In genomic region chr4:173505924-173506779, GRCh38 we compare ENCODE assay signal across 1 cellular context.
TF ChIP-seq lines count a peak whose summit lies in the region.

No MANE protein-coding gene starts in this region.

TF ChIP-seq in WTC11, 78 proteins besides CTCF, POLR2A, EP300 and RAD21 (continued from another document):
- TF ChIP-seq, protein P1, sequence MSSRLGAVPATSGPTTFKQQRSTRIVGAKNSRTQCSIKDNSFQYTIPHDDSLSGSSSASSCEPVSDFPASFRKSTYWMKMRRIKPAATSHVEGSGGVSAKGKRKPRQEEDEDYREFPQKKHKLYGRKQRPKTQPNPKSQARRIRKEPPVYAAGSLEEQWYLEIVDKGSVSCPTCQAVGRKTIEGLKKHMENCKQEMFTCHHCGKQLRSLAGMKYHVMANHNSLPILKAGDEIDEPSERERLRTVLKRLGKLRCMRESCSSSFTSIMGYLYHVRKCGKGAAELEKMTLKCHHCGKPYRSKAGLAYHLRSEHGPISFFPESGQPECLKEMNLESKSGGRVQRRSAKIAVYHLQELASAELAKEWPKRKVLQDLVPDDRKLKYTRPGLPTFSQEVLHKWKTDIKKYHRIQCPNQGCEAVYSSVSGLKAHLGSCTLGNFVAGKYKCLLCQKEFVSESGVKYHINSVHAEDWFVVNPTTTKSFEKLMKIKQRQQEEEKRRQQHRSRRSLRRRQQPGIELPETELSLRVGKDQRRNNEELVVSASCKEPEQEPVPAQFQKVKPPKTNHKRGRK (CRISPR knock-in tag; IDR thresholded peaks at IDR 0.05; ENCODE audit: borderline replicate concordance): no peak
- TF ChIP-seq USF2 (CRISPR knock-in tag; IDR thresholded peaks at IDR 0.05) (no peak), ZMAT4 (CRISPR knock-in tag; IDR thresholded peaks at IDR 0.05) (no peak), ELF4 (CRISPR knock-in tag; IDR thresholded peaks at IDR 0.05; ENCODE audit: low read depth) (no peak), SOX15 (CRISPR knock-in tag; IDR thresholded peaks at IDR 0.05) (no peak), HMGA2 (CRISPR knock-in tag; IDR thresholded peaks at IDR 0.05) (no peak), NFATC4 (CRISPR knock-in tag; IDR thresholded peaks at IDR 0.05) (no peak), MYBL2 (CRISPR knock-in tag; IDR thresholded peaks at IDR 0.05) (no peak)
- TF ChIP-seq, protein P2, sequence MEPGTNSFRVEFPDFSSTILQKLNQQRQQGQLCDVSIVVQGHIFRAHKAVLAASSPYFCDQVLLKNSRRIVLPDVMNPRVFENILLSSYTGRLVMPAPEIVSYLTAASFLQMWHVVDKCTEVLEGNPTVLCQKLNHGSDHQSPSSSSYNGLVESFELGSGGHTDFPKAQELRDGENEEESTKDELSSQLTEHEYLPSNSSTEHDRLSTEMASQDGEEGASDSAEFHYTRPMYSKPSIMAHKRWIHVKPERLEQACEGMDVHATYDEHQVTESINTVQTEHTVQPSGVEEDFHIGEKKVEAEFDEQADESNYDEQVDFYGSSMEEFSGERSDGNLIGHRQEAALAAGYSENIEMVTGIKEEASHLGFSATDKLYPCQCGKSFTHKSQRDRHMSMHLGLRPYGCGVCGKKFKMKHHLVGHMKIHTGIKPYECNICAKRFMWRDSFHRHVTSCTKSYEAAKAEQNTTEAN (CRISPR knock-in tag; IDR thresholded peaks at IDR 0.05): no peak
- TF ChIP-seq, protein P3, sequence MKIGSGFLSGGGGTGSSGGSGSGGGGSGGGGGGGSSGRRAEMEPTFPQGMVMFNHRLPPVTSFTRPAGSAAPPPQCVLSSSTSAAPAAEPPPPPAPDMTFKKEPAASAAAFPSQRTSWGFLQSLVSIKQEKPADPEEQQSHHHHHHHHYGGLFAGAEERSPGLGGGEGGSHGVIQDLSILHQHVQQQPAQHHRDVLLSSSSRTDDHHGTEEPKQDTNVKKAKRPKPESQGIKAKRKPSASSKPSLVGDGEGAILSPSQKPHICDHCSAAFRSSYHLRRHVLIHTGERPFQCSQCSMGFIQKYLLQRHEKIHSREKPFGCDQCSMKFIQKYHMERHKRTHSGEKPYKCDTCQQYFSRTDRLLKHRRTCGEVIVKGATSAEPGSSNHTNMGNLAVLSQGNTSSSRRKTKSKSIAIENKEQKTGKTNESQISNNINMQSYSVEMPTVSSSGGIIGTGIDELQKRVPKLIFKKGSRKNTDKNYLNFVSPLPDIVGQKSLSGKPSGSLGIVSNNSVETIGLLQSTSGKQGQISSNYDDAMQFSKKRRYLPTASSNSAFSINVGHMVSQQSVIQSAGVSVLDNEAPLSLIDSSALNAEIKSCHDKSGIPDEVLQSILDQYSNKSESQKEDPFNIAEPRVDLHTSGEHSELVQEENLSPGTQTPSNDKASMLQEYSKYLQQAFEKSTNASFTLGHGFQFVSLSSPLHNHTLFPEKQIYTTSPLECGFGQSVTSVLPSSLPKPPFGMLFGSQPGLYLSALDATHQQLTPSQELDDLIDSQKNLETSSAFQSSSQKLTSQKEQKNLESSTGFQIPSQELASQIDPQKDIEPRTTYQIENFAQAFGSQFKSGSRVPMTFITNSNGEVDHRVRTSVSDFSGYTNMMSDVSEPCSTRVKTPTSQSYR (CRISPR knock-in tag; IDR thresholded peaks at IDR 0.05): no peak
TF ChIP-seq in WTC11: peak in this region for 0.
